ENCODE assay signal across 19 cellular contexts in the genomic region with DNA sequence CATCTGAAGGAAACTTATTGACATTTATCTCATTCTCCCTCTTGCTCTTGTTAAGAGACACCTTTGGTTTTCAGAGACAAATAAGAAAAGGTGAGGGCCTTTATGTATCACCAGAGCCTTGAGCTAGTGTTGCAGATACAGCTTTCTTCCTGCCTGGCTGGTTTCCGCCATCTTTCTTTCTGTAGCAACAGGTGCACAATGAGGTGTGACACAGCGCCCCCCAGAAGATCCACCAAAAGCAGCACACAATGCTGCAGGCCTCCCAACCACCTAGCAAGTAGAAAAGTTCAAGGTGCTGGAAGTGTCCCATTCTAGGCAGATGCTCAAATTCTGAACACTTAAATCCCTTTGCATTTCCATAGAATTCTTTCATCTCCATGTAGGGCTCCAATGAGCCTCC.
DNase-seq lines count a peak whose midpoint lies in the region; ATAC-seq and TF ChIP-seq lines count a peak whose summit lies in the region.
"Had no signal": no experiment of that assay in that cellular context is flagged by ENCODE, and none has a peak within 500 bp of the region (broad histone marks: within the 10 kb centered on the region; RNA-seq: fewer than 3 reads in every experiment).

No MANE protein-coding gene starts in this region.

- POLR2A ChIA-PET in activated CD8-positive, alpha-beta T cell treated with anti-CD3 and anti-CD28 coated beads for 36 hours (lab: Charles Lee), result interaction anchor here (0.8 to 3.3 kb wide), 3 partner anchors 11 to 105 kb away, joined by 3 to 11 read pairs (median 4); no protein-coding TSS in a partner anchor
- POLR2A ChIA-PET in activated CD8-positive, alpha-beta T cell treated with anti-CD3 and anti-CD28 coated beads, Interleukin-2, amount 10 ng/mL, durations not matched to agents 7 days and 5 days (lab: Charles Lee), result no interaction called here
- POLR2A ChIA-PET in naive thymus-derived CD4-positive, alpha-beta T cell (lab: Charles Lee), result interaction anchor here (0.7 to 1.5 kb wide), 7 partner anchors 9 to 117 kb away, joined by 3 to 10 read pairs (median 4); no protein-coding TSS in a partner anchor

- H3K4me1 Mint-ChIP-seq in activated CD8-positive, alpha-beta T cell treated with anti-CD3 and anti-CD28 coated beads for 36 hours (ENCODE audit: low read depth), result peaks cover 84% of the 10 kb centered on the region
- peaks cover 29% of the 10 kb centered on the region for H3K4me1 Mint-ChIP-seq in activated CD8-positive, alpha-beta T cell treated with anti-CD3 and anti-CD28 coated beads, Interleukin-2, amount 10 ng/mL, durations not matched to agents 7 days and 5 days (ENCODE audit: low read depth)
- peaks cover 10% of the 10 kb centered on the region for H3K4me1 Mint-ChIP-seq in GM23338
- peaks cover 28% of the 10 kb centered on the region for H3K4me1 Mint-ChIP-seq in T-helper 17 cell
- peaks cover 28 to 100% (median 96%) of the 10 kb centered on the region in 7 donors for H3K4me1 Mint-ChIP-seq in naive thymus-derived CD4-positive, alpha-beta T cell

- no peak for DNase-seq in activated CD8-positive, alpha-beta T cell treated with anti-CD3 and anti-CD28 coated beads for 36 hours
- DNase-seq in activated CD8-positive, alpha-beta T cell treated with anti-CD3 and anti-CD28 coated beads, Interleukin-2, amount 10 ng/mL, durations not matched to agents 7 days and 5 days, result no peak
- DNase-seq in GM23338 (ENCODE audit: low spot score) (peak; percentile 32), T-helper 17 cell (no peak), NCI-H510A (lab: John Stamatoyannopoulos, UW) (no peak), UCSD-AML1 (lab: John Stamatoyannopoulos, UW; ENCODE audit: unreplicated experiment) (no peak)
- DNase-seq in naive thymus-derived CD4-positive, alpha-beta T cell, result no peak
- DNase-seq: CD8-positive, alpha-beta memory T cell; DMS79 treated with DMSO at 0.1 percent for 48 hours; GDM1; MG63; NCI-H1092; NCI-H146; NCI-H2081; NCI-H524; SHP77 treated with DMSO at 0.1 percent for 48 hours had no signal

- 0 out of 2 replicates have a peak, but pooled peaks cover 3% of the 10 kb centered on the region for H3K36me3 ChIP-seq in GM23338 (ENCODE audit: insufficient read depth)
- peaks cover 0 to 5% (median 0%) of the 10 kb centered on the region in 3 experiments for H3K36me3 ChIP-seq in naive thymus-derived CD4-positive, alpha-beta T cell (ENCODE audit: control insufficient read depth in 2 of 3, insufficient read depth in 3 of 3, low read length in 3 of 3)
- H3K36me3 ChIP-seq: MG63 had no signal

- no peak overlapping the region for H2AFZ ChIP-seq in GM23338

- H3K79me2 ChIP-seq in GM23338 (replicated peaks; ENCODE audit: insufficient read depth), result no peaks in the 10 kb centered on the region

- H3K4me1 ChIP-seq in GM23338 (ENCODE audit: insufficient read depth), result peaks cover 10% of the 10 kb centered on the region
- peaks cover 10 to 65% of the 10 kb centered on the region in 2 donors for H3K4me1 ChIP-seq in naive thymus-derived CD4-positive, alpha-beta T cell (ENCODE audit: control insufficient read depth in 2 of 2, insufficient read depth in 2 of 2, low read length in 2 of 2)

- intact Hi-C loops in activated CD8-positive, alpha-beta T cell treated with anti-CD3 and anti-CD28 coated beads for 36 hours (cut with micrococcal nuclease), result no loop called here
- intact Hi-C loops in naive thymus-derived CD4-positive, alpha-beta T cell (cut with micrococcal nuclease), result loop anchor here in 1 of 2 donors (1.0 kb wide), 1 partner anchor 8 kb away; no protein-coding TSS in a partner anchor

- peak overlapping the region; percentile 80 for H3K27ac Mint-ChIP-seq in activated CD8-positive, alpha-beta T cell treated with anti-CD3 and anti-CD28 coated beads for 36 hours
- H3K27ac Mint-ChIP-seq in activated CD8-positive, alpha-beta T cell treated with anti-CD3 and anti-CD28 coated beads, Interleukin-2, amount 10 ng/mL, durations not matched to agents 7 days and 5 days, result no peak overlapping the region
- H3K27ac Mint-ChIP-seq in GM23338 (no peak overlapping the region), T-helper 17 cell (peak overlapping the region; percentile 37)
- peak overlapping the region in 8 of 9 donors; percentile 21 to 89 (median 76) for H3K27ac Mint-ChIP-seq in naive thymus-derived CD4-positive, alpha-beta T cell

- no peaks in the 10 kb centered on the region for H4K20me1 ChIP-seq in GM23338 (replicated peaks; ENCODE audit: insufficient read depth)

- H3K4me2 ChIP-seq in GM23338, result no peak overlapping the region

- CTCF ChIA-PET in activated CD8-positive, alpha-beta T cell treated with anti-CD3 and anti-CD28 coated beads for 36 hours (lab: Charles Lee), result interaction anchor here (0.8 to 1.6 kb wide), 6 partner anchors 9 to 36 kb away, joined by 3 to 5 read pairs (median 3); no protein-coding TSS in a partner anchor
- CTCF ChIA-PET in activated CD8-positive, alpha-beta T cell treated with anti-CD3 and anti-CD28 coated beads, Interleukin-2, amount 10 ng/mL, durations not matched to agents 7 days and 5 days (lab: Charles Lee), result interaction anchor here (0.7 to 1.3 kb wide), 6 partner anchors 9 to 35 kb away, joined by 3 to 6 read pairs (median 4); no protein-coding TSS in a partner anchor
- CTCF ChIA-PET in naive thymus-derived CD4-positive, alpha-beta T cell (lab: Charles Lee), result interaction anchor here (1.2 kb wide), 1 partner anchor 21 kb away, joined by 3 read pairs; no protein-coding TSS in a partner anchor

- peaks cover 24% of the 10 kb centered on the region for H3K9me3 Mint-ChIP-seq in activated CD8-positive, alpha-beta T cell treated with anti-CD3 and anti-CD28 coated beads for 36 hours
- H3K9me3 Mint-ChIP-seq in activated CD8-positive, alpha-beta T cell treated with anti-CD3 and anti-CD28 coated beads, Interleukin-2, amount 10 ng/mL, durations not matched to agents 7 days and 5 days (ENCODE audit: insufficient read depth), result peaks cover 4% of the 10 kb centered on the region
- H3K9me3 Mint-ChIP-seq in GM23338, result peaks cover 30% of the 10 kb centered on the region
- H3K9me3 Mint-ChIP-seq in naive thymus-derived CD4-positive, alpha-beta T cell, result peaks cover 0 to 23% (median 9%) of the 10 kb centered on the region in 11 donors

- no peaks in the 10 kb centered on the region for H3K27me3 ChIP-seq in GM23338 (ENCODE audit: insufficient read depth)
- no peaks in the 10 kb centered on the region for H3K27me3 ChIP-seq in naive thymus-derived CD4-positive, alpha-beta T cell (ENCODE audit: control insufficient read depth in 2 of 2, insufficient read depth in 2 of 2, low read length in 2 of 2)
- H3K27me3 ChIP-seq: MG63 had no signal

- ATAC-seq in activated CD8-positive, alpha-beta T cell treated with anti-CD3 and anti-CD28 coated beads for 36 hours, result no peak
- ATAC-seq in activated CD8-positive, alpha-beta T cell treated with anti-CD3 and anti-CD28 coated beads, Interleukin-2, amount 10 ng/mL, durations not matched to agents 7 days and 5 days, result no peak
- ATAC-seq in GM23338, result no peak
- no peak for ATAC-seq in T-helper 17 cell
- no peak for ATAC-seq in naive thymus-derived CD4-positive, alpha-beta T cell
- ATAC-seq in HG03520 (IDR thresholded peaks at IDR 0.05; ENCODE audit: unreplicated experiment), result no peak
- ATAC-seq: GM12878 had no signal

- H3K36me3 Mint-ChIP-seq in activated CD8-positive, alpha-beta T cell treated with anti-CD3 and anti-CD28 coated beads for 36 hours (ENCODE audit: low read depth), result peaks cover 59% of the 10 kb centered on the region
- peaks cover 34% of the 10 kb centered on the region for H3K36me3 Mint-ChIP-seq in activated CD8-positive, alpha-beta T cell treated with anti-CD3 and anti-CD28 coated beads, Interleukin-2, amount 10 ng/mL, durations not matched to agents 7 days and 5 days (ENCODE audit: low read depth)
- H3K36me3 Mint-ChIP-seq in GM23338 (ENCODE audit: low read depth), result peaks cover 29% of the 10 kb centered on the region
- peaks cover 12% of the 10 kb centered on the region for H3K36me3 Mint-ChIP-seq in T-helper 17 cell (ENCODE audit: low read depth)
- H3K36me3 Mint-ChIP-seq in naive thymus-derived CD4-positive, alpha-beta T cell, result peaks cover 32 to 67% (median 54%) of the 10 kb centered on the region in 5 donors

- no peak for TF ChIP-seq CTCF in activated CD8-positive, alpha-beta T cell treated with anti-CD3 and anti-CD28 coated beads for 36 hours (IDR thresholded peaks at IDR 0.05)
- peak; percentile 34 to 62; a peak in 3 of 4 replicates for TF ChIP-seq CTCF in GM23338 (conservative IDR thresholded peaks at IDR 0.05; ENCODE audit: low read depth in 2 of 2)

- no peak overlapping the region for H3K4me3 Mint-ChIP-seq in activated CD8-positive, alpha-beta T cell treated with anti-CD3 and anti-CD28 coated beads for 36 hours
- no peak overlapping the region for H3K4me3 Mint-ChIP-seq in activated CD8-positive, alpha-beta T cell treated with anti-CD3 and anti-CD28 coated beads, Interleukin-2, amount 10 ng/mL, durations not matched to agents 7 days and 5 days
- H3K4me3 Mint-ChIP-seq in GM23338, result no peak overlapping the region
- H3K4me3 Mint-ChIP-seq in T-helper 17 cell, result no peak overlapping the region
- H3K4me3 Mint-ChIP-seq in naive thymus-derived CD4-positive, alpha-beta T cell, result peak overlapping the region in 8 of 10 donors; percentile 21 to 74 (median 58)

- no peaks in the 10 kb centered on the region for H3K9me3 ChIP-seq in T-helper 17 cell (ENCODE audit: control insufficient read depth, low read length, poor library complexity, severe bottlenecking)
- H3K9me3 ChIP-seq in naive thymus-derived CD4-positive, alpha-beta T cell (ENCODE audit: control insufficient read depth in 2 of 3, low read length in 3 of 3), result no peaks in the 10 kb centered on the region
- H3K9me3 ChIP-seq: MG63 had no signal

- peaks cover 7% of the 10 kb centered on the region; the same call in 1 of the 2 replicates for H3K9me2 ChIP-seq in GM23338 (ENCODE audit: insufficient read depth)

- H3F3A ChIP-seq in GM23338 (replicated peaks; ENCODE audit: low read depth), result no peaks in the 10 kb centered on the region

- H3K4me3 ChIP-seq in GM23338, result no peak overlapping the region
- no peak overlapping the region for H3K4me3 ChIP-seq in naive thymus-derived CD4-positive, alpha-beta T cell (ENCODE audit: low read length)
- H3K4me3 ChIP-seq: GM12878, MG63 had no signal

- no peaks in the 10 kb centered on the region for H3K27me3 Mint-ChIP-seq in activated CD8-positive, alpha-beta T cell treated with anti-CD3 and anti-CD28 coated beads for 36 hours
- no peaks in the 10 kb centered on the region for H3K27me3 Mint-ChIP-seq in activated CD8-positive, alpha-beta T cell treated with anti-CD3 and anti-CD28 coated beads, Interleukin-2, amount 10 ng/mL, durations not matched to agents 7 days and 5 days (ENCODE audit: low read depth)
- H3K27me3 Mint-ChIP-seq in GM23338 (ENCODE audit: insufficient read depth, low read depth, poor library complexity), result peaks cover 2% of the 10 kb centered on the region
- no peaks in the 10 kb centered on the region for H3K27me3 Mint-ChIP-seq in T-helper 17 cell
- no peaks in the 10 kb centered on the region for H3K27me3 Mint-ChIP-seq in naive thymus-derived CD4-positive, alpha-beta T cell
- H3K27me3 Mint-ChIP-seq: CD8-positive, alpha-beta memory T cell had no signal

- no peak overlapping the region for H3K27ac ChIP-seq in GM23338 (ENCODE audit: low read depth)
- H3K27ac ChIP-seq in naive thymus-derived CD4-positive, alpha-beta T cell (ENCODE audit: low read depth, low read length), result no peak overlapping the region
- H3K27ac ChIP-seq: 22Rv1 had no signal

TF ChIP-seq in GM23338, 12 proteins besides CTCF, POLR2A, EP300 and RAD21 (continues in another document):
- no peak for TF ChIP-seq JUNB (IDR thresholded peaks at IDR 0.05; ENCODE audit: unreplicated experiment)
- no peak for TF ChIP-seq EZH2phosphoT487 (IDR thresholded peaks at IDR 0.05; ENCODE audit: unreplicated experiment)

Comparison
In these comparisons a context has a peak if more than half of its experiments do, and no peak if none do; other contexts are left out.
1. H3K27ac Mint-ChIP-seq: peak in activated CD8-positive, alpha-beta T cell treated with anti-CD3 and anti-CD28 coated beads for 36 hours (single experiment), T-helper 17 cell (single experiment) and naive thymus-derived CD4-positive, alpha-beta T cell (8 of 9); none in activated CD8-positive, alpha-beta T cell treated with anti-CD3 and anti-CD28 coated beads, Interleukin-2, amount 10 ng/mL, durations not matched to agents 7 days and 5 days (single experiment) and GM23338 (single experiment).
2. H3K4me3 Mint-ChIP-seq: peak in naive thymus-derived CD4-positive, alpha-beta T cell (8 of 10); none in activated CD8-positive, alpha-beta T cell treated with anti-CD3 and anti-CD28 coated beads for 36 hours (single experiment), activated CD8-positive, alpha-beta T cell treated with anti-CD3 and anti-CD28 coated beads, Interleukin-2, amount 10 ng/mL, durations not matched to agents 7 days and 5 days (single experiment), GM23338 (single experiment) and T-helper 17 cell (single experiment).